ENCODE assay signal across 8 cellular contexts in genomic region chr6:143368426-143368825, GRCh38.
DNase-seq lines count a peak whose midpoint lies in the region; ATAC-seq, FAIRE-seq and TF ChIP-seq lines count a peak whose summit lies in the region.

No MANE protein-coding gene starts in this region.

- 0 out of 4 replicates have a peak, but pooled peaks of 1 of the 2 experiments have one; percentile 58 for TF ChIP-seq EP300 in GM12878 (IDR thresholded peaks at IDR 0.05; ENCODE audit: borderline replicate concordance in 1 of 2, control insufficient read depth in 1 of 2, low read depth in 2 of 2, low read length in 2 of 2)

- H3K4me3 Mint-ChIP-seq in chondrocyte (ENCODE audit: unreplicated experiment) = no peak overlapping the region

- no peak overlapping the region for H3K9ac ChIP-seq in GM12878 (ENCODE audit: control insufficient read depth, insufficient read depth, low read length)

- TF ChIP-seq RAD21 in GM12878 (IDR thresholded peaks at IDR 0.05; ENCODE audit: insufficient read depth, low read depth, low read length) = 0 out of 2 replicates have a peak, but pooled peaks have one; percentile 7

- H2AFZ ChIP-seq in GM12878 (ENCODE audit: control insufficient read depth, low read depth, low read length) = no peak overlapping the region

- TF ChIP-seq CTCF in GM10248 (IDR thresholded peaks at IDR 0.05; ENCODE audit: control extremely low read depth, extremely low read depth, low read depth, missing control alignments) (no peak), GM12878 (IDR thresholded peaks at IDR 0.05 in 2 of 3, conservative IDR thresholded peaks at IDR 0.05 in 1 of 3; ENCODE audit: control insufficient read depth in 2 of 3, extremely low read depth in 1 of 3, insufficient read depth in 1 of 3, low read depth in 3 of 3, low read length in 3 of 3) (no peak), chondrocyte (IDR thresholded peaks at IDR 0.05) (no peak)

- POLR2A ChIA-PET in GM10248 (lab: Yijun Ruan, JAX) = no interaction called here
- POLR2A ChIA-PET in GM12878 (lab: Charles Lee) = no interaction called here

- H3K27ac Mint-ChIP-seq in chondrocyte (ENCODE audit: unreplicated experiment) = no peak overlapping the region

- H3K27me3 ChIP-seq in GM12878 (replicated peaks in 1 of 2; ENCODE audit: control insufficient read depth in 2 of 2, insufficient read depth in 2 of 2, low read length in 1 of 2) = no peaks in the 10 kb centered on the region

- SMC1A ChIA-PET in GM12878 (lab: Charles Lee; ENCODE audit: uncharacterized antibody, unreplicated experiment) = no interaction called here

- peak; percentile 84 for ATAC-seq in GM19397 (IDR thresholded peaks at IDR 0.05; ENCODE audit: unreplicated experiment)
- ATAC-seq in HG03108 (IDR thresholded peaks at IDR 0.05; ENCODE audit: unreplicated experiment) = peak; percentile 90
- peak; percentile 98 for ATAC-seq in GM12878

- no peaks in the 10 kb centered on the region for H3K79me2 ChIP-seq in GM12878 (ENCODE audit: control insufficient read depth, insufficient read depth, low read length)

- H3K4me2 ChIP-seq in GM12878 (ENCODE audit: control insufficient read depth, insufficient read depth) = peak overlapping the region; percentile 44

- 3% methylated on average over 2 of the region's 2 CpGs for WGBS in GM12878 (ENCODE audit: insufficient coverage, insufficient replicate concordance, low lambda C conversion rate, missing lambda C conversion rate)

- no peaks in the 10 kb centered on the region for H3K36me3 Mint-ChIP-seq in chondrocyte (ENCODE audit: low read depth)

- FAIRE-seq in GM12878 (lab: Jason Lieb, UNC) = peak; percentile 56

- no peak overlapping the region for H3K4me3 ChIP-seq in GM12878

- no peaks in the 10 kb centered on the region for H4K20me1 ChIP-seq in GM12878 (ENCODE audit: control insufficient read depth, insufficient read depth)

- peak; percentile 46 for DNase-seq in GM10248 (ENCODE audit: extremely low spot score)
- DNase-seq in GM12878 (ENCODE audit: low read depth, low spot score) = peak; percentile 56
- DNase-seq in chondrocyte (ENCODE audit: low spot score) = no peak
- no peak for DNase-seq in NCI-H128 (lab: John Stamatoyannopoulos, UW; ENCODE audit: unreplicated experiment)
- no peak for DNase-seq in NCI-H1930 (lab: John Stamatoyannopoulos, UW)
- no peak for DNase-seq in head of caudate nucleus

- TF ChIP-seq POLR2A in GM12878 (IDR thresholded peaks at IDR 0.05; ENCODE audit: low read depth, low read length) = no peak

- no peaks in the 10 kb centered on the region; the same call in 2 of the 3 replicates for H3K9me3 ChIP-seq in GM12878 (replicated peaks; ENCODE audit: control insufficient read depth, insufficient read depth, low read length)

- intact Hi-C loops in GM12878 (cut with micrococcal nuclease; ENCODE audit: unreplicated experiment) = no loop called here
- intact Hi-C loops in head of caudate nucleus (cut with DNase I) = no loop called here

- H3K36me3 ChIP-seq in GM12878 (ENCODE audit: control insufficient read depth in 2 of 2, insufficient read depth in 2 of 2, low read length in 1 of 2) = no peaks in the 10 kb centered on the region

- no peaks in the 10 kb centered on the region for H3K9me3 Mint-ChIP-seq in chondrocyte (ENCODE audit: low read depth)

- no peak overlapping the region for H3K27ac ChIP-seq in GM12878 (ENCODE audit: control insufficient read depth, insufficient read depth)

- RAD21 ChIA-PET in GM12878 (lab: Charles Lee; ENCODE audit: unreplicated experiment) = no interaction called here

- BruUV-seq in GM12878 (replicated peaks; lab: Mats Ljungman, UMichigan) = no TSS peak

- in situ Hi-C loops in GM12878 (cut with MboI) = no loop called here

- H3K4me1 ChIP-seq in GM12878 (ENCODE audit: control insufficient read depth, insufficient read depth, low read length) = peaks cover 14% of the 10 kb centered on the region

- no peaks in the 10 kb centered on the region for H3K27me3 Mint-ChIP-seq in chondrocyte (ENCODE audit: low read depth)

- peaks cover 17% of the 10 kb centered on the region for H3K4me1 Mint-ChIP-seq in chondrocyte (ENCODE audit: low read depth)

- CTCF ChIA-PET in GM10248 (lab: Yijun Ruan, JAX) = no interaction called here
- CTCF ChIA-PET in GM12878 (lab: Yijun Ruan, JAX) = no interaction called here

TF ChIP-seq in GM12878, 131 proteins besides CTCF, POLR2A, EP300 and RAD21 (continues in another document):
- TF ChIP-seq SMC3 (IDR thresholded peaks at IDR 0.05; ENCODE audit: borderline replicate concordance, low read length) = no peak
- TF ChIP-seq SRF (IDR thresholded peaks at IDR 0.05; ENCODE audit: low read depth in 2 of 2, low read length in 2 of 2) = peak in 1 of 2 experiments; percentile 69; a peak in 1 of 4 replicates
- no peak for TF ChIP-seq USF1 (IDR thresholded peaks at IDR 0.05; ENCODE audit: borderline replicate concordance, extremely low read length, insufficient read depth, low read depth, low read length)
- no peak for TF ChIP-seq KAT2A (conservative IDR thresholded peaks at IDR 0.05; ENCODE audit: control insufficient read depth, low read depth, low read length)
- TF ChIP-seq, protein P1, sequence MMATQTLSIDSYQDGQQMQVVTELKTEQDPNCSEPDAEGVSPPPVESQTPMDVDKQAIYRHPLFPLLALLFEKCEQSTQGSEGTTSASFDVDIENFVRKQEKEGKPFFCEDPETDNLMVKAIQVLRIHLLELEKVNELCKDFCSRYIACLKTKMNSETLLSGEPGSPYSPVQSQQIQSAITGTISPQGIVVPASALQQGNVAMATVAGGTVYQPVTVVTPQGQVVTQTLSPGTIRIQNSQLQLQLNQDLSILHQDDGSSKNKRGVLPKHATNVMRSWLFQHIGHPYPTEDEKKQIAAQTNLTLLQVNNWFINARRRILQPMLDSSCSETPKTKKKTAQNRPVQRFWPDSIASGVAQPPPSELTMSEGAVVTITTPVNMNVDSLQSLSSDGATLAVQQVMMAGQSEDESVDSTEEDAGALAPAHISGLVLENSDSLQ (IDR thresholded peaks at IDR 0.05) = no peak
- no peak for TF ChIP-seq TBL1XR1 (IDR thresholded peaks at IDR 0.05; ENCODE audit: low read depth, low read length)
- TF ChIP-seq NFXL1 (IDR thresholded peaks at IDR 0.05; ENCODE audit: borderline replicate concordance) = no peak
- TF ChIP-seq, protein P2, sequence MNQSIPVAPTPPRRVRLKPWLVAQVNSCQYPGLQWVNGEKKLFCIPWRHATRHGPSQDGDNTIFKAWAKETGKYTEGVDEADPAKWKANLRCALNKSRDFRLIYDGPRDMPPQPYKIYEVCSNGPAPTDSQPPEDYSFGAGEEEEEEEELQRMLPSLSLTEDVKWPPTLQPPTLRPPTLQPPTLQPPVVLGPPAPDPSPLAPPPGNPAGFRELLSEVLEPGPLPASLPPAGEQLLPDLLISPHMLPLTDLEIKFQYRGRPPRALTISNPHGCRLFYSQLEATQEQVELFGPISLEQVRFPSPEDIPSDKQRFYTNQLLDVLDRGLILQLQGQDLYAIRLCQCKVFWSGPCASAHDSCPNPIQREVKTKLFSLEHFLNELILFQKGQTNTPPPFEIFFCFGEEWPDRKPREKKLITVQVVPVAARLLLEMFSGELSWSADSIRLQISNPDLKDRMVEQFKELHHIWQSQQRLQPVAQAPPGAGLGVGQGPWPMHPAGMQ (IDR thresholded peaks at IDR 0.05; ENCODE audit: borderline replicate concordance) = no peak
- TF ChIP-seq NR2C1 (IDR thresholded peaks at IDR 0.05) = no peak
- 0 out of 2 replicates have a peak, but pooled peaks have one; percentile 33 for TF ChIP-seq CBX5 (IDR thresholded peaks at IDR 0.05; ENCODE audit: low read depth)
- TF ChIP-seq NRF1 (conservative IDR thresholded peaks at IDR 0.05; ENCODE audit: low read depth, low read length) = no peak
- 0 out of 3 replicates have a peak, but pooled peaks have one; percentile 30 for TF ChIP-seq POU2F2 (IDR thresholded peaks at IDR 0.05; ENCODE audit: borderline replicate concordance, low read depth, low read length)
- no peak for TF ChIP-seq IKZF1 (conservative IDR thresholded peaks at IDR 0.05)
- peak; percentile 87 for TF ChIP-seq TCF7 (IDR thresholded peaks at IDR 0.05; ENCODE audit: borderline replicate concordance)
- peak; percentile 39 for TF ChIP-seq SP1 (IDR thresholded peaks at IDR 0.05; ENCODE audit: low read depth, low read length)
- no peak for TF ChIP-seq MXI1 (IDR thresholded peaks at IDR 0.05; ENCODE audit: low read depth, low read length)
- peak; percentile 87; the same call in 1 of the 2 replicates for TF ChIP-seq ZBED1 (IDR thresholded peaks at IDR 0.05; ENCODE audit: borderline replicate concordance)
- TF ChIP-seq CREB1 (IDR thresholded peaks at IDR 0.05; ENCODE audit: low read depth) = peak; percentile 97
- TF ChIP-seq RCOR1 (conservative IDR thresholded peaks at IDR 0.05; ENCODE audit: low read depth, low read length) = no peak
- TF ChIP-seq ZZZ3 (IDR thresholded peaks at IDR 0.05; ENCODE audit: control insufficient read depth, insufficient read length, low read depth) = no peak
- TF ChIP-seq ATF2 (IDR thresholded peaks at IDR 0.05; ENCODE audit: low read length) = peak; percentile 94
- no peak for TF ChIP-seq EZH2 (IDR thresholded peaks at IDR 0.05; ENCODE audit: borderline replicate concordance, control insufficient read depth, low read depth, low read length)
- TF ChIP-seq SREBF2 (IDR thresholded peaks at IDR 0.05; ENCODE audit: low read length) = no peak
- no peak for TF ChIP-seq RBBP5 (conservative IDR thresholded peaks at IDR 0.05)
- no peak for TF ChIP-seq CHD2 (IDR thresholded peaks at IDR 0.05; ENCODE audit: borderline replicate concordance, low read depth, low read length)
- TF ChIP-seq POLR2AphosphoS2 (IDR thresholded peaks at IDR 0.05; ENCODE audit: low read depth, low read length) = no peak

Comparison
In these comparisons a context has a peak if more than half of its experiments do, and no peak if none do; other contexts are left out.
1. DNase-seq: peak in GM10248 (single experiment) and GM12878 (single experiment); none in chondrocyte (single experiment), NCI-H128 (single experiment), NCI-H1930 (0 of 2) and head of caudate nucleus (0 of 42).
2. Peak in every context shown above with its lines, with median percentiles within 50 percentile points of each other: ATAC-seq.